In genomic region chr2:30267161-30267568, GRCh38 we compare ENCODE assay signal across 12 cellular contexts. TPM values are rescaled to one million over a fixed set of nuclear protein-coding genes. Genes with fewer than 3 reads are reported as not detected.
A peak's percentile ranks its signal among the peaks of the same experiment; 100 is the strongest.
DNase-seq lines count a peak whose midpoint lies in the region; ATAC-seq, FAIRE-seq and TF ChIP-seq lines count a peak whose summit lies in the region.
"Had no signal": no experiment of that assay in that cellular context is flagged by ENCODE, and none has a peak within 500 bp of the region (broad histone marks: within the 10 kb centered on the region; RNA-seq: fewer than 3 reads in every experiment).

No MANE protein-coding gene starts in this region.

- no peaks in the 10 kb centered on the region for H3K27me3 ChIP-seq in endothelial cell of umbilical vein (ENCODE audit: control insufficient read depth in 2 of 2, insufficient read depth in 2 of 2, low read length in 2 of 2)
- no peaks in the 10 kb centered on the region for H3K27me3 ChIP-seq in SK-N-SH (ENCODE audit: insufficient read depth)

- peaks cover 15% of the 10 kb centered on the region for H3K36me3 Mint-ChIP-seq in activated CD4-positive, alpha-beta memory T cell treated with anti-CD3 and anti-CD28 coated beads for 36 hours

- H3K9ac ChIP-seq in endothelial cell of umbilical vein (replicated peaks; ENCODE audit: extremely low read depth, insufficient read depth, low read length) (no peak overlapping the region), SK-N-SH (no peak overlapping the region)

- H3K4me1 ChIP-seq in endothelial cell of umbilical vein (ENCODE audit: control insufficient read depth, extremely low read depth, insufficient read depth, low read length) (peaks cover 10% of the 10 kb centered on the region), SK-N-SH (ENCODE audit: control insufficient read depth in 1 of 2, insufficient read depth in 2 of 2, low read depth in 1 of 2, low read length in 1 of 2) (peaks cover 0 to 2% of the 10 kb centered on the region in 2 experiments; a peak in 1 of 4 replicates)

- no peak for TF ChIP-seq POLR2A in endothelial cell of umbilical vein (IDR thresholded peaks at IDR 0.05; ENCODE audit: low read depth, low read length)

- H4K20me1 ChIP-seq in endothelial cell of umbilical vein (replicated peaks; ENCODE audit: control insufficient read depth, extremely low read depth, insufficient read depth, low read length) (no peaks in the 10 kb centered on the region), SK-N-SH (ENCODE audit: insufficient read depth) (no peaks in the 10 kb centered on the region)

- POLR2A ChIA-PET in activated CD4-positive, alpha-beta memory T cell treated with anti-CD3 and anti-CD28 coated beads for 36 hours (lab: Charles Lee) = interaction anchor here (0.7 to 9.1 kb wide), 11 partner anchors 14 to 142 kb away, joined by 3 to 114 read pairs (median 5); partner anchors contain the start of gene LBH
- POLR2A ChIA-PET in endothelial cell of umbilical vein (lab: Charles Lee) (no interaction called here), SK-N-SH (lab: Yijun Ruan, JAX) (no interaction called here)

- no peaks in the 10 kb centered on the region for H3K36me3 ChIP-seq in endothelial cell of umbilical vein (ENCODE audit: control insufficient read depth in 2 of 2, extremely low read depth in 1 of 2, insufficient read depth in 2 of 2, low read length in 2 of 2)
- H3K36me3 ChIP-seq in SK-N-SH (replicated peaks in 1 of 2; ENCODE audit: control insufficient read depth in 1 of 2, insufficient read depth in 2 of 2, low read length in 1 of 2) = no peaks in the 10 kb centered on the region

- CTCF ChIA-PET in activated CD4-positive, alpha-beta memory T cell treated with anti-CD3 and anti-CD28 coated beads for 36 hours (lab: Charles Lee) = interaction anchor here (1.4 to 3.1 kb wide), 6 partner anchors 10 to 118 kb away, joined by 3 to 17 read pairs (median 7); no protein-coding TSS in a partner anchor
- CTCF ChIA-PET in endothelial cell of umbilical vein (lab: Charles Lee) = interaction anchor here (1.1 kb wide), 1 partner anchor 444 kb away, joined by 4 read pairs; no protein-coding TSS in a partner anchor
- CTCF ChIA-PET in SK-N-SH (lab: Yijun Ruan, JAX) = interaction anchor here (1.3 to 2.8 kb wide), 4 partner anchors 14 to 440 kb away, joined by 4 to 15 read pairs (median 4); no protein-coding TSS in a partner anchor

- no peaks in the 10 kb centered on the region for H3K9me1 ChIP-seq in endothelial cell of umbilical vein (replicated peaks; ENCODE audit: control insufficient read depth, extremely low read depth, insufficient read depth, low read length)

- FAIRE-seq in endothelial cell of umbilical vein (lab: Jason Lieb, UNC) = peak; percentile 46

- no peak for TF ChIP-seq CTCF in endothelial cell of umbilical vein (IDR thresholded peaks at IDR 0.05; ENCODE audit: extremely low read depth in 1 of 2, insufficient read depth in 1 of 2, low read depth in 1 of 2, low read length in 2 of 2)
- no peak for TF ChIP-seq CTCF in SK-N-SH (IDR thresholded peaks at IDR 0.05)

- dilution Hi-C loops in endothelial cell of umbilical vein (cut with MboI; ENCODE audit: extremely low pct_ligation_motif_present, low sequenced_read_pairs) = no loop called here

- no peak for TF ChIP-seq EP300 in SK-N-SH (IDR thresholded peaks at IDR 0.05; ENCODE audit: borderline replicate concordance in 1 of 2, low read depth in 1 of 2, low read length in 1 of 2)

- peaks cover 72% of the 10 kb centered on the region for H3K4me1 Mint-ChIP-seq in activated CD4-positive, alpha-beta memory T cell treated with anti-CD3 and anti-CD28 coated beads for 36 hours (ENCODE audit: low read depth)

- intact Hi-C loops in activated CD4-positive, alpha-beta memory T cell treated with anti-CD3 and anti-CD28 coated beads for 36 hours (cut with micrococcal nuclease) = loop anchor here (1.0 to 5.0 kb wide), 8 partner anchors 14 to 180 kb away; partner anchors contain the start of gene LCLAT1
- intact Hi-C loops in endothelial cell of umbilical vein (cut with micrococcal nuclease) = no loop called here

- H3K9me3 Mint-ChIP-seq in activated CD4-positive, alpha-beta memory T cell treated with anti-CD3 and anti-CD28 coated beads for 36 hours = peaks cover 10% of the 10 kb centered on the region

- no peaks in the 10 kb centered on the region for H3K79me2 ChIP-seq in endothelial cell of umbilical vein (ENCODE audit: control insufficient read depth, insufficient read depth, low read length)
- H3K79me2 ChIP-seq in SK-N-SH (ENCODE audit: insufficient read depth) = no peaks in the 10 kb centered on the region

- H3K27me3 Mint-ChIP-seq in activated CD4-positive, alpha-beta memory T cell treated with anti-CD3 and anti-CD28 coated beads for 36 hours = no peaks in the 10 kb centered on the region

- peak overlapping the region; percentile 76 for H3K4me3 Mint-ChIP-seq in activated CD4-positive, alpha-beta memory T cell treated with anti-CD3 and anti-CD28 coated beads for 36 hours
- H3K4me3 Mint-ChIP-seq: nephron progenitor cell had no signal

- DNase-seq in MV-4-11 (lab: John Stamatoyannopoulos, UW) (peak; percentile 2), endothelial cell of umbilical vein (ENCODE audit: low read depth, low spot score) (no peak), SK-N-SH (no peak), DMS79 (lab: John Stamatoyannopoulos, UW) (no peak)
- peak; percentile 86 for DNase-seq in activated CD4-positive, alpha-beta memory T cell treated with anti-CD3 and anti-CD28 coated beads for 36 hours
- peak; percentile 38 to 47 for DNase-seq in stimulated activated CD8-positive, alpha-beta memory T cell treated with anti-CD3 and anti-CD28 coated beads, Interleukin-2, amount 100 ng/mL, for 48 hours (ENCODE audit: low read depth in 2 of 2)
- DNase-seq: DMS79 treated with DMSO at 0.1 percent for 48 hours, NCI-H2171, nephron progenitor cell, SIG-M5 had no signal

- H2AFZ ChIP-seq in endothelial cell of umbilical vein (ENCODE audit: low read depth, low read length) = no peak overlapping the region
- H2AFZ ChIP-seq in SK-N-SH (ENCODE audit: low read depth) = no peak overlapping the region

- H3K4me2 ChIP-seq in endothelial cell of umbilical vein (ENCODE audit: insufficient read depth, low read length) = no peak overlapping the region
- no peak overlapping the region for H3K4me2 ChIP-seq in SK-N-SH

- WGBS in SK-N-SH (ENCODE audit: low lambda C conversion rate) = 87% methylated on average over 8 of the region's 8 CpGs

- no TSS peak for BruUV-seq in endothelial cell of umbilical vein (replicated peaks; lab: Mats Ljungman, UMichigan)

- peak overlapping the region; percentile 94 for H3K27ac Mint-ChIP-seq in activated CD4-positive, alpha-beta memory T cell treated with anti-CD3 and anti-CD28 coated beads for 36 hours
- H3K27ac Mint-ChIP-seq: nephron progenitor cell had no signal

- TF ChIP-seq RAD21 in SK-N-SH (IDR thresholded peaks at IDR 0.05; ENCODE audit: low read length) = no peak

- H3K27ac ChIP-seq in endothelial cell of umbilical vein (ENCODE audit: insufficient read depth, low read depth, low read length) (no peak overlapping the region), SK-N-SH (ENCODE audit: low read depth in 2 of 2, low read length in 1 of 2) (no peak overlapping the region)

- H3K9me3 ChIP-seq in endothelial cell of umbilical vein (replicated peaks; ENCODE audit: control insufficient read depth, insufficient read depth, low read length) = no peaks in the 10 kb centered on the region
- H3K9me3 ChIP-seq in SK-N-SH = no peaks in the 10 kb centered on the region

- peaks cover 8% of the 10 kb centered on the region for H3F3A ChIP-seq in SK-N-SH (replicated peaks; ENCODE audit: insufficient read depth)

- no peak for ATAC-seq in GM21423 (IDR thresholded peaks at IDR 0.05; ENCODE audit: unreplicated experiment)
- no peak for ATAC-seq in GM21576 (IDR thresholded peaks at IDR 0.05; ENCODE audit: unreplicated experiment)

- no peaks in the 10 kb centered on the region for H3K9me2 ChIP-seq in SK-N-SH

- H3K4me3 ChIP-seq in endothelial cell of umbilical vein (replicated peaks in 1 of 3; ENCODE audit: insufficient read depth in 1 of 3, low read depth in 1 of 3, low read length in 3 of 3) = no peak overlapping the region
- H3K4me3 ChIP-seq in SK-N-SH (ENCODE audit: low read depth in 2 of 2, low read length in 1 of 2) = no peak overlapping the region

TF ChIP-seq in endothelial cell of umbilical vein, 7 proteins besides CTCF, POLR2A, EP300 and RAD21:
- TF ChIP-seq MYC (IDR thresholded peaks at IDR 0.05; ENCODE audit: low read depth, low read length) = no peak
TF ChIP-seq in endothelial cell of umbilical vein: peak in this region for 0.

TF ChIP-seq in SK-N-SH, 30 proteins besides CTCF, POLR2A, EP300 and RAD21 (continues in another document):
- no peak for TF ChIP-seq FOXM1 (IDR thresholded peaks at IDR 0.05; ENCODE audit: low read depth)
- no peak for TF ChIP-seq TAF1 (IDR thresholded peaks at IDR 0.05; ENCODE audit: borderline replicate concordance, low read depth, low read length)
- TF ChIP-seq TEAD4 (IDR thresholded peaks at IDR 0.05; ENCODE audit: borderline replicate concordance, insufficient read depth) = no peak
- no peak for TF ChIP-seq NRF1 (IDR thresholded peaks at IDR 0.05; ENCODE audit: low read depth, low read length)
- no peak for TF ChIP-seq PBX3 (IDR thresholded peaks at IDR 0.05)
- no peak for TF ChIP-seq EZH2phosphoT487 (IDR thresholded peaks at IDR 0.05; ENCODE audit: borderline replicate concordance, low read depth)
- TF ChIP-seq YY1 (IDR thresholded peaks at IDR 0.05; ENCODE audit: low read depth) = no peak

RNA-seq across cellular contexts. Expression of gene LBH, which starts 35.8 kb away (rescaled TPM):
- total RNA-seq in activated CD4-positive, alpha-beta memory T cell treated with anti-CD3 and anti-CD28 coated beads for 36 hours = 100 to 1,000 TPM; 109 to 112 TPM
- 2.9 and 5.5 TPM in 2 replicates for total RNA-seq in endothelial cell of umbilical vein
- polyA plus RNA-seq in endothelial cell of umbilical vein (5.3 and 6.1 TPM in 2 replicates), SK-N-SH (2012; rRNA removed) (22.8 and 26.4 TPM in 2 replicates)
- polyA plus RNA-seq in endothelial cell of umbilical vein (2011; cell fraction: cytosol; rRNA removed) = 3.0 and 3.1 TPM in 2 replicates
- polyA plus RNA-seq in endothelial cell of umbilical vein (2011; cell fraction: nucleus; rRNA removed) = 1.4 and 2.0 TPM in 2 replicates
- polyA plus RNA-seq in endothelial cell of umbilical vein (2012) = 8.0 and 10.9 TPM in 2 replicates
- 8.1 and 10.6 TPM in 2 replicates for polyA minus RNA-seq in endothelial cell of umbilical vein
- polyA minus RNA-seq in endothelial cell of umbilical vein (2011; cell fraction: cytosol; rRNA and poly(A)+ RNA removed) = not detected
- polyA minus RNA-seq in endothelial cell of umbilical vein (2011; cell fraction: nucleus; rRNA and poly(A)+ RNA removed) = 1.5 and 5.3 TPM in 2 replicates
- polyA plus RNA-seq in SK-N-SH (2012; cell fraction: cytosol; rRNA removed) = 17.2 and 21.7 TPM in 2 replicates
- 16.5 and 17.5 TPM in 2 replicates for polyA plus RNA-seq in SK-N-SH (2012; cell fraction: nucleus; rRNA removed)

Comparison
In these comparisons a context has a peak if more than half of its experiments do, and no peak if none do; other contexts are left out.
1. DNase-seq: peak in MV-4-11 (single experiment), activated CD4-positive, alpha-beta memory T cell treated with anti-CD3 and anti-CD28 coated beads for 36 hours (single experiment) and stimulated activated CD8-positive, alpha-beta memory T cell treated with anti-CD3 and anti-CD28 coated beads, Interleukin-2, amount 100 ng/mL, for 48 hours (2 of 2); none in endothelial cell of umbilical vein (single experiment), SK-N-SH (single experiment) and DMS79 (single experiment).
2. RNA of gene LBH, which starts 35.8 kb away (total RNA-seq): 109 to 112 TPM in activated CD4-positive, alpha-beta memory T cell treated with anti-CD3 and anti-CD28 coated beads for 36 hours; 2.9 to 5.5 TPM in endothelial cell of umbilical vein; every median in the first group is over 10 times any median in the second.